ENCODE assay signal across 25 cellular contexts in genomic region chr2:233365861-233366520, GRCh38. TPM values are rescaled to one million over a fixed set of nuclear protein-coding genes. Genes with fewer than 3 reads are reported as not detected.
DNase-seq lines count a peak whose midpoint lies in the region; ATAC-seq and TF ChIP-seq lines count a peak whose summit lies in the region.
"Had no signal": no experiment of that assay in that cellular context is flagged by ENCODE, and none has a peak within 500 bp of the region (broad histone marks: within the 10 kb centered on the region; RNA-seq: fewer than 3 reads in every experiment).

No MANE protein-coding gene starts in this region.

- 83 to 92% methylated on average over 6 of the region's 6 CpGs for WGBS in heart right ventricle, 2 donors

- no peaks in the 10 kb centered on the region for H3K27me3 Mint-ChIP-seq in CD4-positive, alpha-beta memory T cell
- H3K27me3 Mint-ChIP-seq: activated CD8-positive, alpha-beta memory T cell treated with anti-CD3 and anti-CD28 coated beads, Interleukin-2, amount 10 ng/mL, durations not matched to agents 7 days and 5 days had no signal

- peaks cover 6% of the 10 kb centered on the region for H3K36me3 ChIP-seq in CD4-positive, alpha-beta memory T cell (ENCODE audit: insufficient read depth, low read length)
- H3K36me3 ChIP-seq in neutrophil (peaks cover 5% of the 10 kb centered on the region), A673 (ENCODE audit: insufficient read depth, low read length, poor library complexity, severe bottlenecking) (peaks cover 10% of the 10 kb centered on the region), heart right ventricle (peaks cover 0 to 15% (median 0%) of the 10 kb centered on the region in 9 donors)
- H3K36me3 ChIP-seq: pancreas had no signal

- peak overlapping the region in 6 of 7 donors; percentile 3 to 66 (median 42) for H3K27ac Mint-ChIP-seq in CD4-positive, alpha-beta memory T cell
- H3K27ac Mint-ChIP-seq: activated CD8-positive, alpha-beta memory T cell treated with anti-CD3 and anti-CD28 coated beads, Interleukin-2, amount 10 ng/mL, durations not matched to agents 7 days and 5 days had no signal

- BruUV-seq in A673 (replicated peaks; lab: Mats Ljungman, UMichigan) = no TSS peak

- no peak overlapping the region for H3K4me3 Mint-ChIP-seq in CD4-positive, alpha-beta memory T cell
- H3K4me3 Mint-ChIP-seq: activated CD8-positive, alpha-beta memory T cell treated with anti-CD3 and anti-CD28 coated beads, Interleukin-2, amount 10 ng/mL, durations not matched to agents 7 days and 5 days had no signal

- no peak for DNase-seq in CD4-positive, alpha-beta memory T cell
- peak; percentile 35 for DNase-seq in MV-4-11 (lab: John Stamatoyannopoulos, UW)
- DNase-seq in cerebellar cortex (ENCODE audit: low spot score) = peak; percentile 81
- no peak for DNase-seq in A673 (ENCODE audit: low spot score)
- no peak for DNase-seq in heart right ventricle
- DNase-seq: activated CD8-positive, alpha-beta memory T cell treated with anti-CD3 and anti-CD28 coated beads, Interleukin-2, amount 10 ng/mL, durations not matched to agents 7 days and 5 days; activated gamma-delta T cell; BE2C; DMS153; heart left ventricle; KBM-7; NCI-H1930; NK-92 treated with Interleukin-12 subunit alpha and Interleukin-12 subunit beta, amount 100 ng/mL, for 24 hours; pancreas; RPMI8226; T1000 had no signal

- peaks cover 6% of the 10 kb centered on the region for H3K4me1 ChIP-seq in CD4-positive, alpha-beta memory T cell (ENCODE audit: insufficient read depth, low read length)
- H3K4me1 ChIP-seq in neutrophil (ENCODE audit: control insufficient read depth in 1 of 2, insufficient read depth in 1 of 2, low read depth in 1 of 2, low read length in 1 of 2) (peaks cover 29 to 40% of the 10 kb centered on the region in 2 experiments), A673 (ENCODE audit: insufficient read depth, low read length, poor library complexity, severe bottlenecking) (peaks cover 11% of the 10 kb centered on the region), heart right ventricle (peaks cover 0 to 27% (median 5%) of the 10 kb centered on the region in 9 donors)
- H3K4me1 ChIP-seq: BE2C, pancreas had no signal

- no peak overlapping the region for H3K27ac ChIP-seq in CD4-positive, alpha-beta memory T cell (ENCODE audit: low read depth, low read length)
- peak overlapping the region; percentile 74 for H3K27ac ChIP-seq in neutrophil
- no peak overlapping the region for H3K27ac ChIP-seq in A673 (ENCODE audit: low read depth, low read length, poor library complexity, severe bottlenecking)
- no peak overlapping the region for H3K27ac ChIP-seq in heart right ventricle
- H3K27ac ChIP-seq: heart left ventricle, pancreas had no signal

- H3K36me3 Mint-ChIP-seq in CD4-positive, alpha-beta memory T cell = peaks cover 19 to 22% of the 10 kb centered on the region in 2 donors

- TF ChIP-seq CTCF in neutrophil (IDR thresholded peaks at IDR 0.05) (no peak), A673 (conservative IDR thresholded peaks at IDR 0.05; ENCODE audit: low read depth, low read length) (no peak), heart right ventricle (IDR thresholded peaks at IDR 0.05) (no peak)

- H3K4me3 ChIP-seq in CD4-positive, alpha-beta memory T cell (ENCODE audit: low read length in 2 of 2) = no peak overlapping the region
- no peak overlapping the region for H3K4me3 ChIP-seq in neutrophil (ENCODE audit: low read depth in 1 of 2, low read length in 1 of 2)
- no peak overlapping the region for H3K4me3 ChIP-seq in A673 (ENCODE audit: low read depth, low read length, poor library complexity, severe bottlenecking)
- no peak overlapping the region for H3K4me3 ChIP-seq in heart right ventricle
- H3K4me3 ChIP-seq: heart left ventricle, pancreas had no signal

- H3K4me1 Mint-ChIP-seq in CD4-positive, alpha-beta memory T cell = peaks cover 22 to 51% (median 33%) of the 10 kb centered on the region in 4 donors

- peaks cover 0 to 6% (median 3%) of the 10 kb centered on the region in 8 donors for H3K9me3 Mint-ChIP-seq in CD4-positive, alpha-beta memory T cell

- POLR2A ChIA-PET in CD4-positive, alpha-beta memory T cell (lab: Charles Lee; ENCODE audit: partially characterized antibody) = no interaction called here
- POLR2A ChIA-PET in A673 (lab: Charles Lee; ENCODE audit: low non-redundant PET) = interaction anchor here (0.7 kb wide), 1 partner anchor 219 kb away, joined by 3 read pairs; no protein-coding TSS in a partner anchor

- ATAC-seq in GM18861 (IDR thresholded peaks at IDR 0.05; ENCODE audit: unreplicated experiment) (no peak), GM21576 (IDR thresholded peaks at IDR 0.05; ENCODE audit: unreplicated experiment) (no peak), heart right ventricle (no peak)
- ATAC-seq: activated CD4-positive, CD25-positive, alpha-beta regulatory T cell treated with anti-CD3 and anti-CD28 coated beads, Interleukin-2, amount 50 U/mL, for 24 hours; activated CD8-positive, alpha-beta memory T cell treated with anti-CD3 and anti-CD28 coated beads, Interleukin-2, amount 10 ng/mL, durations not matched to agents 7 days and 5 days; HCT116; heart left ventricle; pancreas; SK-N-SH treated with all-trans-retinoic acid at 6 μM for 48 hours had no signal

- no peaks in the 10 kb centered on the region for H3K9me3 ChIP-seq in CD4-positive, alpha-beta memory T cell (ENCODE audit: control insufficient read depth in 1 of 2, low read length in 2 of 2)
- H3K9me3 ChIP-seq in neutrophil (no peaks in the 10 kb centered on the region), A673 (ENCODE audit: low read depth, low read length, poor library complexity, severe bottlenecking) (no peaks in the 10 kb centered on the region), heart right ventricle (peaks cover 0 to 17% (median 0%) of the 10 kb centered on the region in 11 donors)
- H3K9me3 ChIP-seq: BE2C, pancreas had no signal

- no peaks in the 10 kb centered on the region for H3K27me3 ChIP-seq in CD4-positive, alpha-beta memory T cell (ENCODE audit: insufficient read depth, low read length)
- H3K27me3 ChIP-seq in neutrophil = no peaks in the 10 kb centered on the region
- H3K27me3 ChIP-seq in A673 (replicated peaks; ENCODE audit: insufficient read depth, low read depth, low read length, poor library complexity) = no peaks in the 10 kb centered on the region
- no peaks in the 10 kb centered on the region for H3K27me3 ChIP-seq in heart right ventricle
- H3K27me3 ChIP-seq: BE2C, heart left ventricle, pancreas had no signal

- CTCF ChIA-PET in CD4-positive, alpha-beta memory T cell (lab: Charles Lee; ENCODE audit: partially characterized antibody) = interaction anchor here (1.1 kb wide), 2 partner anchors 12 to 78 kb away, joined by 3 read pairs; no protein-coding TSS in a partner anchor
- CTCF ChIA-PET in A673 (lab: Charles Lee) = no interaction called here

- intact Hi-C loops in CD4-positive, alpha-beta memory T cell (cut with micrococcal nuclease) = no loop called here
- intact Hi-C loops in A673 (cut with micrococcal nuclease; ENCODE audit: unreplicated experiment) (no loop called here), heart right ventricle (cut with DNase I) (no loop called here)

RNA-seq across cellular contexts. Expression of gene DGKD, which starts 11.7 kb away (rescaled TPM):
- total RNA-seq in CD4-positive, alpha-beta memory T cell = 100 to 1,000 TPM; 129 to 136 TPM
- 10 to 100 TPM in 1 of 2 donors, 1 to 10 TPM in 1; 8.9 to 28.1 TPM for polyA plus RNA-seq in CD4-positive, alpha-beta memory T cell
- total RNA-seq in A673 (2021) (106 and 128 TPM in 2 replicates), heart right ventricle (10 to 100 TPM; 26.8 to 79.5 (median 44.7) TPM)
- polyA plus RNA-seq in heart right ventricle = 10 to 100 TPM; 35.6 to 62.5 TPM

RNA-seq across cellular contexts. Expression of gene SAG, which starts 58.4 kb away (rescaled TPM):
- total RNA-seq in CD4-positive, alpha-beta memory T cell = under 1 TPM in 1 of 2 experiments, not detected in 1; 0.06 TPM
- not detected for polyA plus RNA-seq in CD4-positive, alpha-beta memory T cell
- total RNA-seq in A673 (2021) (1.3 and 2.4 TPM in 2 replicates), heart right ventricle (not detected)
- not detected for polyA plus RNA-seq in heart right ventricle
- total RNA-seq: astrocyte, lower leg skin, pancreas, ureter had no signal
- polyA plus RNA-seq: heart left ventricle, pancreas had no signal

Comparison
In these comparisons a context has a peak if more than half of its experiments do, and no peak if none do; other contexts are left out.
1. DNase-seq: peak in MV-4-11 (single experiment) and cerebellar cortex (single experiment); none in CD4-positive, alpha-beta memory T cell (0 of 5), A673 (single experiment) and heart right ventricle (0 of 2).